In genomic region chr1:70442486-70442885, GRCh38 we compare ENCODE assay signal across 12 cellular contexts.
"Had no signal": no experiment of that assay in that cellular context is flagged by ENCODE, and none has a peak within 500 bp of the region (broad histone marks: within the 10 kb centered on the region; RNA-seq: fewer than 3 reads in every experiment).

No MANE protein-coding gene starts in this region.

- H3K79me2 ChIP-seq: hepatocyte had no signal

- DNase-seq: activated CD4-positive, alpha-beta memory T cell treated with anti-CD3 and anti-CD28 coated beads, Interleukin-2, amount 10 ng/mL, durations not matched to agents 7 days and 5 days; activated naive CD4-positive, alpha-beta T cell; kidney glomerular epithelial cell; midbrain; small intestine; T1000; transverse colon had no signal

- H3K4me1 ChIP-seq: ascending aorta, right atrium auricular region had no signal

- H3K4me3 ChIP-seq: ascending aorta, cardiac muscle cell, hepatocyte, right atrium auricular region, transverse colon had no signal

- H3K9me3 ChIP-seq: ascending aorta, right atrium auricular region, transverse colon had no signal

- H3K4me2 ChIP-seq: hepatocyte had no signal

- H3K36me3 ChIP-seq: right atrium auricular region, transverse colon had no signal

- H2AFZ ChIP-seq: hepatocyte had no signal

- H3K27ac ChIP-seq: ascending aorta, cardiac muscle cell, hepatocyte, right atrium auricular region, transverse colon had no signal

- H3K27me3 ChIP-seq: ascending aorta, cardiac muscle cell, hepatocyte, right atrium auricular region, transverse colon had no signal

- ATAC-seq: stimulated activated memory B cell treated with anti-CD40 and anti-IgM and Interleukin-4, amounts not matched to agents 10 μg/mL and 1 μg/mL and 100 μg/mL, for 72 hours had no signal
